14 cellular contexts compared by ENCODE assay signal in genomic region chr16:87241135-87241771, GRCh38.
DNase-seq lines count a peak whose midpoint lies in the region; ATAC-seq, FAIRE-seq and TF ChIP-seq lines count a peak whose summit lies in the region.
"Had no signal": no experiment of that assay in that cellular context is flagged by ENCODE, and none has a peak within 500 bp of the region (broad histone marks: within the 10 kb centered on the region; RNA-seq: fewer than 3 reads in every experiment).

No MANE protein-coding gene starts in this region.

- H3K79me2 ChIP-seq in keratinocyte (ENCODE audit: control insufficient read depth, insufficient read depth, low read length), result no peaks in the 10 kb centered on the region

- POLR2A ChIA-PET in RWPE1 (lab: Yijun Ruan, JAX; ENCODE audit: low non-redundant PET), result no interaction called here

- H3K36me3 Mint-ChIP-seq in Calu3 (ENCODE audit: insufficient read depth, unreplicated experiment), result no peaks in the 10 kb centered on the region

- intact Hi-C loops in Calu3 (cut with micrococcal nuclease; ENCODE audit: unreplicated experiment) (no loop called here), sciatic nerve (cut with DNase I) (no loop called here)

- peak overlapping the region; percentile 39 for H3K9ac ChIP-seq in keratinocyte (ENCODE audit: control insufficient read depth, extremely low read depth, insufficient read depth, low read length)

- H3K27ac ChIP-seq in RWPE1, result peak overlapping the region; percentile 22; the same call in 1 of the 2 replicates
- H3K27ac ChIP-seq in keratinocyte (ENCODE audit: control insufficient read depth, insufficient read depth, low read length), result peak overlapping the region; percentile 55

- peak; percentile 10 for DNase-seq in Calu3
- DNase-seq in RWPE1 (ENCODE audit: low spot score), result no peak
- no peak for DNase-seq in keratinocyte (ENCODE audit: low read depth, low spot score)
- DNase-seq in sciatic nerve (ENCODE audit: low spot score), result peak; percentile 42
- DNase-seq in GM19239 (ENCODE audit: insufficient read length, low spot score), result no peak
- DNase-seq in germinal center (ENCODE audit: low spot score), result no peak
- no peak for DNase-seq in amniotic stem cell (lab: John Stamatoyannopoulos, UW)
- DNase-seq: NCI-H1436 treated with DMSO at 0.1 percent for 48 hours, NCI-H2081, NCI-H226, NCI-H526 treated with DMSO at 0.1 percent for 48 hours had no signal

- no peaks in the 10 kb centered on the region for H3K27me3 ChIP-seq in keratinocyte (ENCODE audit: control insufficient read depth, extremely low read depth, insufficient read depth, low read length)

- TF ChIP-seq CTCF in Calu3 (IDR thresholded peaks at IDR 0.05; ENCODE audit: unreplicated experiment) (no peak), RWPE1 (conservative IDR thresholded peaks at IDR 0.05; ENCODE audit: low read depth) (no peak), keratinocyte (optimal IDR thresholded peaks at IDR 0.05 in 1 of 3, IDR thresholded peaks at IDR 0.05 in 1 of 3, conservative IDR thresholded peaks at IDR 0.05 in 1 of 3; ENCODE audit: extremely low read depth in 1 of 3, insufficient read depth in 2 of 3, low read length in 3 of 3) (no peak)

- H3K27me3 Mint-ChIP-seq in Calu3 (ENCODE audit: unreplicated experiment), result peaks cover 51% of the 10 kb centered on the region

- H3K4me2 ChIP-seq in keratinocyte (ENCODE audit: control insufficient read depth, extremely low read depth, insufficient read depth, low read depth, low read length), result peak overlapping the region; percentile 76

- H3K27ac Mint-ChIP-seq in Calu3 (ENCODE audit: unreplicated experiment), result no peak overlapping the region

- no peaks in the 10 kb centered on the region for H3K9me3 Mint-ChIP-seq in Calu3 (ENCODE audit: low read depth, unreplicated experiment)

- no peak for ATAC-seq in sciatic nerve
- ATAC-seq: GM12878 had no signal

- H3K4me1 ChIP-seq in keratinocyte (ENCODE audit: control insufficient read depth, extremely low read depth, insufficient read depth, low read length), result peaks cover 28% of the 10 kb centered on the region

- peak overlapping the region in 2 of 3 experiments; percentile 22 to 31 for H3K4me3 ChIP-seq in keratinocyte (ENCODE audit: control insufficient read depth in 2 of 3, extremely low read depth in 1 of 3, insufficient read depth in 2 of 3, low read depth in 1 of 3, low read length in 3 of 3)
- H3K4me3 ChIP-seq: GM12878, HAP-1 had no signal

- no peaks in the 10 kb centered on the region for H4K20me1 ChIP-seq in keratinocyte (ENCODE audit: control insufficient read depth, extremely low read depth, insufficient read depth, low read length)

- FAIRE-seq in keratinocyte (lab: Jason Lieb, UNC) (no peak), GM19239 (lab: Jason Lieb, UNC) (no peak)
- FAIRE-seq: GM12878, GM18507 had no signal

- H3K36me3 ChIP-seq in keratinocyte (ENCODE audit: control insufficient read depth in 2 of 2, extremely low read depth in 1 of 2, insufficient read depth in 2 of 2, low read length in 2 of 2), result no peaks in the 10 kb centered on the region
- H3K36me3 ChIP-seq: HAP-1 had no signal

- peaks cover 14% of the 10 kb centered on the region for H3K4me1 Mint-ChIP-seq in Calu3 (ENCODE audit: low read depth, unreplicated experiment)

- dilution Hi-C loops in keratinocyte (cut with MboI; ENCODE audit: extremely low pct_ligation_motif_present, low sequenced_read_pairs), result no loop called here

- no peaks in the 10 kb centered on the region for H3K9me3 ChIP-seq in keratinocyte (ENCODE audit: control insufficient read depth, low read depth, low read length)
- H3K9me3 ChIP-seq: HAP-1 had no signal

- CTCF ChIA-PET in Calu3 (lab: Charles Lee) (no interaction called here), RWPE1 (lab: Yijun Ruan, JAX) (interaction anchor here (0.7 to 0.8 kb wide), 2 partner anchors 174 to 178 kb away, joined by 3 read pairs; no protein-coding TSS in a partner anchor)

- H3K4me3 Mint-ChIP-seq in Calu3 (ENCODE audit: low read depth, unreplicated experiment), result peak overlapping the region; percentile 48

- H3K9me1 ChIP-seq in keratinocyte (ENCODE audit: control insufficient read depth, extremely low read depth, insufficient read depth, low read length), result no peaks in the 10 kb centered on the region

- BruUV-seq in Calu3 (replicated peaks; lab: Mats Ljungman, UMichigan), result no TSS peak

- no peak overlapping the region for H2AFZ ChIP-seq in keratinocyte (ENCODE audit: control insufficient read depth, low read length)

Comparison
In these comparisons a context has a peak if more than half of its experiments do, and no peak if none do; other contexts are left out.
1. DNase-seq: peak in Calu3 (single experiment) and sciatic nerve (single experiment); none in RWPE1 (single experiment), keratinocyte (single experiment), GM19239 (single experiment), germinal center (single experiment) and amniotic stem cell (single experiment).